15 cellular contexts compared by ENCODE assay signal in genomic region chr5:100800552-100800951, GRCh38.
DNase-seq lines count a peak whose midpoint lies in the region; ATAC-seq, FAIRE-seq and TF ChIP-seq lines count a peak whose summit lies in the region.
"Had no signal": no experiment of that assay in that cellular context is flagged by ENCODE, and none has a peak within 500 bp of the region (broad histone marks: within the 10 kb centered on the region; RNA-seq: fewer than 3 reads in every experiment).

No MANE protein-coding gene starts in this region.

- no peaks in the 10 kb centered on the region for H3K36me3 ChIP-seq in right lobe of liver
- H3K36me3 ChIP-seq: cardiac muscle cell, heart right ventricle had no signal

- DNase-seq in GM12892 (ENCODE audit: insufficient read length) (no peak), DMS114 treated with DMSO at 0.1 percent for 48 hours (lab: John Stamatoyannopoulos, UW; ENCODE audit: unreplicated experiment) (no peak), right lobe of liver (no peak), SK-N-DZ (ENCODE audit: low spot score) (no peak)
- no peak for DNase-seq in stimulated activated CD4-positive, alpha-beta T cell treated with anti-CD3 and anti-CD28 coated beads, Interleukin-12 subunit alpha, Interleukin-12 subunit beta, amount 100 ng/mL, for 4 hours
- DNase-seq: ACHN; activated naive CD4-positive, alpha-beta T cell treated with Interleukin-2 at 50 U/mL for 16 hours; Calu3; heart right ventricle; NCI-H2107; SIG-M5 had no signal

- H3K9me3 ChIP-seq in right lobe of liver = no peaks in the 10 kb centered on the region

- FAIRE-seq in GM12892 (lab: Jason Lieb, UNC) = peak; percentile 81

- no peaks in the 10 kb centered on the region for H3K27me3 ChIP-seq in right lobe of liver
- H3K27me3 ChIP-seq: cardiac muscle cell, heart right ventricle had no signal

- no peaks in the 10 kb centered on the region for H3K4me1 ChIP-seq in right lobe of liver
- H3K4me1 ChIP-seq: heart right ventricle had no signal

- WGBS in right lobe of liver (ENCODE audit: insufficient coverage, low coverage, low lambda C conversion rate, missing lambda C conversion rate) = 59% methylated on average over 5 of the region's 5 CpGs

- intact Hi-C loops in right lobe of liver (cut with DNase I) = no loop called here

- no peak overlapping the region for H3K27ac ChIP-seq in right lobe of liver
- H3K27ac ChIP-seq: cardiac muscle cell, heart right ventricle had no signal

- ATAC-seq in GM19455 (IDR thresholded peaks at IDR 0.05; ENCODE audit: unreplicated experiment) (peak; percentile 76), HG02852 (IDR thresholded peaks at IDR 0.05; ENCODE audit: unreplicated experiment) (peak; percentile 94), HG03520 (IDR thresholded peaks at IDR 0.05; ENCODE audit: unreplicated experiment) (peak; percentile 89), right lobe of liver (no peak)
- ATAC-seq: heart right ventricle had no signal

- no peak overlapping the region for H3K4me3 ChIP-seq in right lobe of liver
- H3K4me3 ChIP-seq: cardiac muscle cell, heart right ventricle had no signal

- no peak for TF ChIP-seq CTCF in right lobe of liver (IDR thresholded peaks at IDR 0.05)

- TF ChIP-seq POLR2A in GM12892 (IDR thresholded peaks at IDR 0.05; ENCODE audit: low read depth, low read length) = no peak
- TF ChIP-seq POLR2A in right lobe of liver (IDR thresholded peaks at IDR 0.05) = no peak

Comparison
In these comparisons a context has a peak if more than half of its experiments do, and no peak if none do; other contexts are left out.
1. ATAC-seq: peak in GM19455 (single experiment), HG02852 (single experiment) and HG03520 (single experiment); none in right lobe of liver (0 of 4).